ENCODE assay signal across 8 cellular contexts in the genomic region with DNA sequence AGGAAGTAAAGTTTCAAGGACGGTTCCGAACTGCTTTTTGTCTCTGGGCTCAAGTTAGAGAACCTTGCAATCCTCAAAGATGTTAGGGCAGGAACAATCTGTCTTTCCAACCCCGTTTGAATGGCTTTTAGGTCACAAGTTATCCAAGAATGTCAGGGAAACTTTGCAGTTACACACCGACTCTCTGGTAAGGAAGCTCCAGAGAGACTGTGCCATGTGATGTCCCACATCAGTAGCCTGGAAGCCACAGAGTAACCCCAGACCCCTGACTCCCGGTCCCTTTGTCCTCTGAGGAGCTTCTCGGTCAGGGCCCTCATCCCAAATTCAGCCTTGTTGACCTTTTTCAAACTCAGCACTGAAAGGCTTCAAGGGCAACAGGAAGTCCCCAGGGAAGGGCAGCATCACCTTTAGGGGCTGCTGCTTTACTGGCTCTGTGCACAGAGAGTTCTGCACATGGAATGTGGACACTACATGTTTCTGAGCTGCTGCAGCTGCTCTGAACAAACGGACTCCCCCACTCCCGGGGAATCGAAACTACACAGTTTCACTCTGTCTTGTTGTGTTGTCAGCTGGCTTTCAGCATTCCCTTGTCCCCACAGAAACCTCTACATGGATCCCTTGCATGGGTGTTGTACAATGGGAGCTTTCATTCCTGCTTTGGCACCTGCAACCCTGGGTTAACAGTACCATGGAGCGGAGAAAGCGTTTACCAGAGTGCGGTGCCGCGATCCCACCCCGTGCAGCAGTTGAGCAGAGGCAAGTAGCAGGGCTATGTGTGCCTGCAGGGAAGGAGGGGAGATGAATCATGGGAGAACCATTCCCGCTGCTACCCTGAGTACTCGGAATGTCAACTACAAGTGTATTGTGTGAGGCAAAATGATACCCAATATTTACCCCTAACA.
DNase-seq lines count a peak whose midpoint lies in the region; ATAC-seq lines count a peak whose summit lies in the region.

No MANE protein-coding gene starts in this region.

- peak; percentile 82 for DNase-seq in EL
- peak; percentile 82 to 88 for DNase-seq in SJSA1 (ENCODE audit: low read depth in 1 of 2, low spot score in 2 of 2)
- peak; percentile 73 for DNase-seq in glomerular visceral epithelial cell (ENCODE audit: extremely low spot score)
- DNase-seq in pons (ENCODE audit: low spot score): peak; percentile 63
- no peak for DNase-seq in activated effector memory CD4-positive, alpha-beta T cell treated with Interleukin-2 at 50 U/mL for 16 hours
- no peak for DNase-seq in stimulated activated CD4-positive, alpha-beta T cell treated with anti-CD3 and anti-CD28 coated beads, Interleukin-4, amount 100 ng/mL, for 1 hour

- no peaks in the 10 kb centered on the region for H3K27me3 ChIP-seq in SJSA1 (replicated peaks)

- no peaks in the 10 kb centered on the region for H3K36me3 ChIP-seq in SJSA1

- H3K27ac ChIP-seq in SJSA1: peak overlapping the region; percentile 64

- H3K4me1 ChIP-seq in SJSA1 (replicated peaks): peaks cover 25% of the 10 kb centered on the region

- 0 out of 2 replicates have a peak, but pooled peaks cover 3% of the 10 kb centered on the region for H3K9me3 ChIP-seq in SJSA1 (replicated peaks)

- peak overlapping the region; percentile 29 for H3K4me3 ChIP-seq in SJSA1

- ATAC-seq in GM18858 (IDR thresholded peaks at IDR 0.05; ENCODE audit: unreplicated experiment) (no peak), HG02973 (IDR thresholded peaks at IDR 0.05; ENCODE audit: unreplicated experiment) (no peak)

Comparison
In these comparisons a context has a peak if more than half of its experiments do, and no peak if none do; other contexts are left out.
1. DNase-seq: peak in EL (single experiment), SJSA1 (2 of 2), glomerular visceral epithelial cell (single experiment) and pons (single experiment); none in activated effector memory CD4-positive, alpha-beta T cell treated with Interleukin-2 at 50 U/mL for 16 hours (single experiment) and stimulated activated CD4-positive, alpha-beta T cell treated with anti-CD3 and anti-CD28 coated beads, Interleukin-4, amount 100 ng/mL, for 1 hour (single experiment).